ENCODE assay signal across 8 cellular contexts in genomic region chr16:28317040-28317880, GRCh38.
DNase-seq lines count a peak whose midpoint lies in the region; ATAC-seq and TF ChIP-seq lines count a peak whose summit lies in the region.

No MANE protein-coding gene starts in this region.

- no peaks in the 10 kb centered on the region for H3K9me3 ChIP-seq in RWPE2 (ENCODE audit: severe bottlenecking)

- no peak overlapping the region for H3K27ac ChIP-seq in RWPE2 (ENCODE audit: poor library complexity, severe bottlenecking)

- POLR2A ChIA-PET in AG04449 (lab: Yijun Ruan, JAX) = no interaction called here

- no peaks in the 10 kb centered on the region for H3K36me3 ChIP-seq in RWPE2 (ENCODE audit: low read depth)

- no peaks in the 10 kb centered on the region for H3K27me3 ChIP-seq in RWPE2 (ENCODE audit: insufficient read depth, poor library complexity, severe bottlenecking)

- ATAC-seq in GM18909 (IDR thresholded peaks at IDR 0.05; ENCODE audit: poor library complexity, unreplicated experiment) = peak; percentile 46
- ATAC-seq in RWPE2 (ENCODE audit: low read depth) = peak; percentile 44; the same call in 2 of the 3 replicates
- ATAC-seq in GM19328 (IDR thresholded peaks at IDR 0.05; ENCODE audit: unreplicated experiment) = no peak
- no peak for ATAC-seq in HG03139 (IDR thresholded peaks at IDR 0.05; ENCODE audit: unreplicated experiment)

- H3K4me3 ChIP-seq in AG04449 (ENCODE audit: low read depth, low read length) (no peak overlapping the region), RWPE2 (ENCODE audit: severe bottlenecking) (no peak overlapping the region)

- peak; percentile 83 for TF ChIP-seq CTCF in AG04449 (IDR thresholded peaks at IDR 0.05; ENCODE audit: insufficient read depth, low read length, missing control alignments)
- TF ChIP-seq CTCF in RWPE2 (IDR thresholded peaks at IDR 0.05; ENCODE audit: poor library complexity, severe bottlenecking) = peak; percentile 84

- DNase-seq in AG04449 (ENCODE audit: low read depth, low spot score) (no peak), RWPE2 (ENCODE audit: low spot score) (no peak), glomerular visceral epithelial cell (ENCODE audit: extremely low spot score) (peak; percentile 43), retina (peak; percentile 77)
- DNase-seq in activated naive CD4-positive, alpha-beta T cell (lab: John Stamatoyannopoulos, UW) = peak; percentile 35 to 70 (median 62)

- no peaks in the 10 kb centered on the region for H3K4me1 ChIP-seq in RWPE2 (ENCODE audit: insufficient read depth, poor library complexity, severe bottlenecking)

- CTCF ChIA-PET in AG04449 (lab: Yijun Ruan, JAX) = interaction anchor here (0.8 to 7.5 kb wide), 16 partner anchors 8 to 154 kb away, joined by 3 to 119 read pairs (median 4); no protein-coding TSS in a partner anchor

Comparison
In these comparisons a context has a peak if more than half of its experiments do, and no peak if none do; other contexts are left out.
1. DNase-seq: peak in activated naive CD4-positive, alpha-beta T cell (4 of 4), glomerular visceral epithelial cell (single experiment) and retina (single experiment); none in AG04449 (single experiment) and RWPE2 (single experiment).
2. ATAC-seq: peak in GM18909 (single experiment) and RWPE2 (single experiment); none in GM19328 (single experiment) and HG03139 (single experiment).